ENCODE assay signal across 27 cellular contexts in the genomic region with DNA sequence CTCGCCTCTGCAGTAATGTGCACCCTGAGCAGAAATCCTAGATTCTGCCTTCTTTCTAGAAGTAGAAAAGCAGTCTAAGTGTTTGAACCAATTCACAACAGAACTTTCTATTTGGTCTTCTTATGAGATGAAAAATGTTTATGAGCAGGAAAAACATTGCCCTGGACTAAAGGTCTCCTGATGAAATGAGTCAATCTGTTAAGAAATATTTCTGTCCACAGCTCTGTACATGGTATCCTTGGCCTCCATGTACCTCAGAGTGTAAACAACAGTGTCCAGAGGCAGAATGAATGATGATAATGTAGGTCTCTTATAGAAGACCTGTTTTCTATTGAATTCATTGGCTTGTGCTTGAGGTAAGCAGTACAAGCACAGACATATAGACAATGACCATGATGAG. TPM values are rescaled to one million over a fixed set of nuclear protein-coding genes. Genes with fewer than 3 reads are reported as not detected.
"Had no signal": no experiment of that assay in that cellular context is flagged by ENCODE, and none has a peak within 500 bp of the region (broad histone marks: within the 10 kb centered on the region; RNA-seq: fewer than 3 reads in every experiment).

No MANE protein-coding gene starts in this region.

- H3K4me2 ChIP-seq: hepatocyte, neural progenitor cell had no signal

- H3K4me1 ChIP-seq: colonic mucosa, esophagus squamous epithelium, neural progenitor cell, spleen, tibial artery, upper lobe of left lung, uterus had no signal

- H3K9ac ChIP-seq: neural progenitor cell had no signal

- ATAC-seq: left colon; natural killer cell treated with Interleukin-12 subunit alpha and Interleukin-12 subunit beta and Interleukin-15 and Interleukin-18, amount 100 ng/mL, for 72 hours; right cardiac atrium; stimulated activated memory B cell treated with anti-CD40 and anti-IgM and Interleukin-4, amounts not matched to agents 10 μg/mL and 1 μg/mL and 100 μg/mL, for 72 hours had no signal

- H3K27ac ChIP-seq: colonic mucosa, esophagus squamous epithelium, hepatocyte, neural progenitor cell, ovary, spleen, tibial artery, upper lobe of left lung, uterus had no signal

- H3K27me3 ChIP-seq: colonic mucosa, esophagus squamous epithelium, hepatocyte, neural progenitor cell, ovary, tibial artery, upper lobe of left lung, uterus had no signal

- H2AFZ ChIP-seq: hepatocyte, neural progenitor cell had no signal

- H3K36me3 ChIP-seq: colonic mucosa, esophagus squamous epithelium, ovary, spleen, tibial artery, upper lobe of left lung, uterus had no signal

- H3K79me2 ChIP-seq: hepatocyte had no signal

- DNase-seq: colonic mucosa; dermis blood vessel endothelial cell; esophagus squamous epithelium; foreskin melanocyte; head of caudate nucleus; left colon; nucleus accumbens; ovary; right cardiac atrium; spleen; stimulated activated CD4-positive, alpha-beta T cell treated with anti-CD3 and anti-CD28 coated beads, Interleukin-15, amount 100 ng/mL, for 24 hours; stimulated activated CD4-positive, alpha-beta T cell treated with anti-CD3 and anti-CD28 coated beads, Interleukin-1b, Interleukin-23, amount 100 ng/mL, for 48 hours; stimulated activated CD4-positive, alpha-beta T cell treated with anti-CD3 and anti-CD28 coated beads, Interleukin-4, amount 100 ng/mL, for 24 hours; tibial artery; upper lobe of left lung; uterus had no signal

- H3K4me3 ChIP-seq: colonic mucosa, esophagus squamous epithelium, hepatocyte, neural progenitor cell, ovary, spleen, tibial artery, upper lobe of left lung, uterus had no signal

- H3K9me3 ChIP-seq: colonic mucosa, esophagus squamous epithelium, ovary, spleen, tibial artery, upper lobe of left lung, uterus had no signal

RNA-seq across cellular contexts. Expression of gene APCS, which starts 6.2 kb away (rescaled TPM):
- total RNA-seq: dermis blood vessel endothelial cell; epithelial cell of proximal tubule; esophagus squamous epithelium; hepatocyte; kidney epithelial cell; left colon; lower leg skin; mesothelial cell of epicardium; natural killer cell treated with Interleukin-12 subunit alpha and Interleukin-12 subunit beta and Interleukin-15 and Interleukin-18, amount 100 ng/mL, for 72 hours; posterior vena cava; spleen; temporal lobe; uterus had no signal
- polyA plus RNA-seq: ovary, right cardiac atrium, spleen had no signal

RNA-seq across cellular contexts. Expression of gene OR10J5, which starts 45.6 kb away (rescaled TPM):
- total RNA-seq: colonic mucosa; dermis blood vessel endothelial cell; epithelial cell of proximal tubule; esophagus squamous epithelium; hepatocyte; kidney epithelial cell; left colon; lower leg skin; mesothelial cell of epicardium; natural killer cell treated with Interleukin-12 subunit alpha and Interleukin-12 subunit beta and Interleukin-15 and Interleukin-18, amount 100 ng/mL, for 72 hours; ovary; posterior vena cava; right cardiac atrium; skeletal muscle tissue; spleen; temporal lobe; upper lobe of left lung; uterus had no signal
- polyA plus RNA-seq: hepatocyte, ovary, right cardiac atrium, spleen had no signal
